In the genomic region with DNA sequence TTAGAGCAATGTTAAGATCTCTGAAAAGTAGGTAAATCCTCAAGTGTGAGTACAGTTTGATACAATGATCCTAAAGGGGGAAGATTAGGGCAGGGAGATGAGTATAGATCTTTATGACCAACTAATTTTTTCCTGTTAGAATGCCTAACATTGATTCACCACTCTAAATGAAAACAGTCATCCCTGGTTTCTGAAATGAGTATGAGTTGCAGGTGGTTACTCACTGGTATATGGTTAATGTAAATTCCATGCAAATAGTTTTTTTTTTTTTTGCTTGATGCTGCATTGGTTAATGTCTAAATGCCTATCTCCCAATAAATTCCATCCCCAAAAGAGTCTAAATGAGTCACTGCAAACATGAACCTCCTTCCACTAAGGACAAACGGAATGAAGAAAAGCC, we compare ENCODE assay signal across 10 cellular contexts. TPM values are rescaled to one million over a fixed set of nuclear protein-coding genes. Genes with fewer than 3 reads are reported as not detected.
DNase-seq lines count a peak whose midpoint lies in the region; ATAC-seq and FAIRE-seq lines count a peak whose summit lies in the region.
"Had no signal": no experiment of that assay in that cellular context is flagged by ENCODE, and none has a peak within 500 bp of the region (broad histone marks: within the 10 kb centered on the region; RNA-seq: fewer than 3 reads in every experiment).

No MANE protein-coding gene starts in this region.

- ATAC-seq in GM19023 (IDR thresholded peaks at IDR 0.05; ENCODE audit: unreplicated experiment) (peak; percentile 56), HG02885 (IDR thresholded peaks at IDR 0.05; ENCODE audit: poor library complexity, unreplicated experiment) (peak; percentile 63)

- no peak for FAIRE-seq in RCC 7860 (lab: Jason Lieb, UNC)

- DNase-seq in AG08395 (ENCODE audit: low spot score) (peak; percentile 68), RCC 7860 (ENCODE audit: low spot score) (peak; percentile 6), SK-N-DZ (ENCODE audit: low spot score) (no peak), SHP77 treated with DMSO at 0.1 percent for 48 hours (lab: John Stamatoyannopoulos, UW) (no peak), T-helper 1 cell (no peak), cerebellar cortex (ENCODE audit: low spot score) (no peak)
- DNase-seq: endodermal cell, NCI-H1436 had no signal

RNA-seq across cellular contexts. Expression of gene SERPINB2, which starts 55.0 kb away (rescaled TPM):
- polyA plus RNA-seq in SK-N-DZ (2014; cell fraction: cytosol; rRNA removed) = not detected in 2 replicates
- polyA plus RNA-seq in SK-N-DZ (2014; cell fraction: nucleus; rRNA removed) = not detected in 2 replicates

RNA-seq across cellular contexts. Expression of gene SERPINB7, which starts 57.3 kb away (rescaled TPM):
- not detected in 2 replicates for polyA plus RNA-seq in SK-N-DZ (2014; cell fraction: cytosol; rRNA removed)
- not detected in 2 replicates for polyA plus RNA-seq in SK-N-DZ (2014; cell fraction: nucleus; rRNA removed)

Comparison
In these comparisons a context has a peak if more than half of its experiments do, and no peak if none do; other contexts are left out.
1. DNase-seq: peak in AG08395 (single experiment) and RCC 7860 (single experiment); none in SK-N-DZ (single experiment), SHP77 treated with DMSO at 0.1 percent for 48 hours (single experiment), T-helper 1 cell (0 of 5) and cerebellar cortex (single experiment).